Comparison of ENCODE assay signal across 8 cellular contexts in the genomic region with DNA sequence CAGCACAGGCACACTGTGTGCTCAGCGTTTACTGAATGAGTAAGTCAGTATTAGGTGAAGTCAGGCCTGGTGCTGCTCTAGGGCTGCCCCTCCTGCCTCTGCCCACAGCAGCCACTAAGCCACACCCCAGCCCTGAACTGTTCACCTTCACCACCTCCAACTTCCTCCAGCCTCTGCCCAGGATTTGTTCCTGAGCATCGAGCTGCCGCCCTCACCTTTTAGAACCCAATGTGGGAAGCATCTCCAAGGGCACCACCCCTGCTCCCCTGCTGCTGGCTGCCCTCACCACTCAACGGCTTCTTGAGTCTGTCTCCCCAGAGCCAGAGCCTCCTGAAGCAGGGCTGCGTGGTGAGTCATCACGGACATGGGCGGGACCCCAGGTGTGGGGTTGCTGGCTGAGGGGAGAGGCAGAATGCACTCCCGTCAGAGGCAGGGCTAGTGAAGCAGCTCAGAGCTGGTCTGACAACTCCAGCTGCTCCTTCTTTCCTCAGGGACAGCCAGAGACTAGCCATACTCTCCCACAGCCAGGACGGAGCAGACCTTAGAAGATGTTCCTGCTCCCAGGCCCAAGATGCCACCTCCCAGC. TPM values are rescaled to one million over a fixed set of nuclear protein-coding genes. Genes with fewer than 3 reads are reported as not detected.
DNase-seq lines count a peak whose midpoint lies in the region; FAIRE-seq and TF ChIP-seq lines count a peak whose summit lies in the region.

No MANE protein-coding gene starts in this region.

- H3K36me3 ChIP-seq in HUES6 (ENCODE audit: control insufficient read depth, insufficient read depth, low read length): peaks cover 46% of the 10 kb centered on the region
- H3K36me3 ChIP-seq in endocrine pancreas (ENCODE audit: control insufficient read depth, insufficient read depth, low read length): no peaks in the 10 kb centered on the region
- H3K36me3 ChIP-seq in small intestine (ENCODE audit: control insufficient read depth in 2 of 2, insufficient read depth in 2 of 2, low read length in 2 of 2): no peaks in the 10 kb centered on the region

- 0 out of 2 replicates have a peak overlapping the region, but pooled peaks have one; percentile 9 for H3K4me3 ChIP-seq in HUES6 (ENCODE audit: low read depth, low read length)
- H3K4me3 ChIP-seq in endocrine pancreas (ENCODE audit: control insufficient read depth, insufficient read depth, low read length): no peak overlapping the region
- no peak overlapping the region for H3K4me3 ChIP-seq in small intestine (ENCODE audit: low read depth in 1 of 2, low read length in 2 of 2)

- CTCF ChIA-PET in GM10248 (lab: Yijun Ruan, JAX): interaction anchor here (0.9 to 1.8 kb wide), 2 partner anchors 9 to 11 kb away, joined by 3 to 4 read pairs; a partner anchor contains a TSS

- H3K27me3 ChIP-seq in HUES6 (ENCODE audit: control insufficient read depth, insufficient read depth, low read length): no peaks in the 10 kb centered on the region
- no peaks in the 10 kb centered on the region for H3K27me3 ChIP-seq in endocrine pancreas (ENCODE audit: control insufficient read depth, insufficient read depth, low read length)
- H3K27me3 ChIP-seq in small intestine (ENCODE audit: control insufficient read depth in 2 of 2, insufficient read depth in 2 of 2, low read length in 2 of 2): no peaks in the 10 kb centered on the region

- H3K9ac ChIP-seq in HUES6 (ENCODE audit: low read length) (no peak overlapping the region), endocrine pancreas (ENCODE audit: control insufficient read depth, insufficient read depth, low read length) (peak overlapping the region; percentile 19)

- H3K27ac ChIP-seq in HUES6 (ENCODE audit: low read depth, low read length) (no peak overlapping the region), small intestine (ENCODE audit: low read depth in 1 of 2, low read length in 1 of 2) (peak overlapping the region; percentile 84 to 90)

- H3K9me3 ChIP-seq in HUES6 (ENCODE audit: control insufficient read depth, insufficient read depth, low read depth, low read length): no peaks in the 10 kb centered on the region
- H3K9me3 ChIP-seq in endocrine pancreas (ENCODE audit: control insufficient read depth, low read length): no peaks in the 10 kb centered on the region
- no peaks in the 10 kb centered on the region for H3K9me3 ChIP-seq in small intestine (ENCODE audit: control insufficient read depth, low read depth)

- 8 to 45% (median 22%) methylated on average over 9 of the region's 9 CpGs for WGBS in small intestine, 3 donors

- H3K4me1 ChIP-seq in HUES6 (ENCODE audit: control insufficient read depth, insufficient read depth, low read length) (peaks cover 22% of the 10 kb centered on the region), endocrine pancreas (ENCODE audit: control insufficient read depth, insufficient read depth, low read length) (no peaks in the 10 kb centered on the region), small intestine (ENCODE audit: control insufficient read depth in 2 of 2, insufficient read depth in 1 of 2, low read depth in 1 of 2, low read length in 1 of 2) (peaks cover 3 to 5% of the 10 kb centered on the region in 2 donors)

- POLR2A ChIA-PET in GM10248 (lab: Yijun Ruan, JAX): no interaction called here

- no peak for TF ChIP-seq CTCF in GM10248 (IDR thresholded peaks at IDR 0.05; ENCODE audit: control extremely low read depth, extremely low read depth, low read depth, missing control alignments)

- no peak for FAIRE-seq in small intestine (lab: Jason Lieb, UNC)

- DNase-seq in activated CD4-positive, alpha-beta T cell treated with anti-CD3 and anti-CD28 coated beads for 4 hours: peak; percentile 71 to 73
- peak; percentile 91 for DNase-seq in small intestine
- DNase-seq in NCI-H1048 (lab: John Stamatoyannopoulos, UW): no peak
- no peak for DNase-seq in GM10248 (ENCODE audit: extremely low spot score)
- DNase-seq in NCI-H748 treated with DMSO at 0.1 percent for 48 hours (lab: John Stamatoyannopoulos, UW): no peak
- DNase-seq in EL: no peak

RNA-seq across cellular contexts. Expression of a gene that starts 5.8 kb away (rescaled TPM):
- polyA plus RNA-seq in small intestine: 100 to 1,000 TPM in 1 of 3 donors, 10 to 100 TPM in 2; 11.0 to 124 (median 15.1) TPM

RNA-seq across cellular contexts. Expression of a gene that starts 11.3 kb away (rescaled TPM):
- polyA plus RNA-seq in small intestine: 10 to 100 TPM; 29.8 to 46.2 (median 31.3) TPM

RNA-seq across cellular contexts. Expression of a gene that starts 13.4 kb away (rescaled TPM):
- polyA plus RNA-seq in small intestine: 10 to 100 TPM in 1 of 3 donors, 1 to 10 TPM in 2; 1.1 to 11.1 (median 4.5) TPM

RNA-seq across cellular contexts. Expression of a gene that starts 17.5 kb away (rescaled TPM):
- polyA plus RNA-seq in small intestine: 1 to 10 TPM; 1.6 to 4.1 (median 2.7) TPM

RNA-seq across cellular contexts. Expression of a gene that starts 17.5 kb away (rescaled TPM):
- 1 to 10 TPM; 2.4 to 8.5 (median 6.5) TPM for polyA plus RNA-seq in small intestine

Comparison
In these comparisons a context has a peak if more than half of its experiments do, and no peak if none do; other contexts are left out.
1. DNase-seq: peak in activated CD4-positive, alpha-beta T cell treated with anti-CD3 and anti-CD28 coated beads for 4 hours (2 of 2) and small intestine (single experiment); none in NCI-H1048 (single experiment), GM10248 (single experiment), NCI-H748 treated with DMSO at 0.1 percent for 48 hours (single experiment) and EL (single experiment).